ENCODE assay signal across 1 cellular context in the genomic region with DNA sequence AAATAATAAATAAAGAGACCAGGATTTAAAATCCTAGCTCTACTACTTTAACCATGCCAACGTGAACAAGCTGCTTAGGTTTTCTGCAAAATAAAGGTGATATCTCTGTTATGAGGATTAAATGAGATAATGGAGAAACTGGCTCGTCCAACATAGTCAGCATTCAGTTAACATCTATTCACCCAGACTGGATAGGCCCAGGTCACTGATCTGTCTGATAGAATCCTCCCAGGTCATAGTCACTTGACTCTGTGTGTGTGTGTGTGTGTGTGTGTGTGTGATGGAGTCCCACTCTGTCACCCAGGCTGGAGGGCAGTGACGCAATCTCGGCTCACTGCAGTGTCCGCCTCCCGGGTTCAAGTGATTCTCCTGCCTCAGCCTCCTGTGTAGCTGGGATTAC.
TF ChIP-seq lines count a peak whose summit lies in the region.

No MANE protein-coding gene starts in this region.

TF ChIP-seq in endothelial cell of umbilical vein, 7 proteins besides CTCF, POLR2A, EP300 and RAD21:
- TF ChIP-seq, protein P1, sequence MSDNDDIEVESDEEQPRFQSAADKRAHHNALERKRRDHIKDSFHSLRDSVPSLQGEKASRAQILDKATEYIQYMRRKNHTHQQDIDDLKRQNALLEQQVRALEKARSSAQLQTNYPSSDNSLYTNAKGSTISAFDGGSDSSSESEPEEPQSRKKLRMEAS (IDR thresholded peaks at IDR 0.05; ENCODE audit: insufficient read depth, insufficient read length): no peak
- TF ChIP-seq FOS (IDR thresholded peaks at IDR 0.05; ENCODE audit: borderline replicate concordance, insufficient read depth, low read length) (no peak), POLR2AphosphoS5 (IDR thresholded peaks at IDR 0.05; ENCODE audit: insufficient read depth, low read depth, low read length) (no peak), JUN (IDR thresholded peaks at IDR 0.05; ENCODE audit: borderline replicate concordance, insufficient read depth, insufficient read length, low read depth) (no peak), MYC (IDR thresholded peaks at IDR 0.05; ENCODE audit: low read depth, low read length) (no peak), GATA2 (IDR thresholded peaks at IDR 0.05; ENCODE audit: insufficient read depth, insufficient read length, low read depth, low read length) (no peak), EZH2 (IDR thresholded peaks at IDR 0.05; ENCODE audit: borderline replicate concordance, low read depth, low read length, severe bottlenecking) (no peak)
